ENCODE assay signal across 15 cellular contexts in genomic region chr11:33932721-33933120, GRCh38. TPM values are rescaled to one million over a fixed set of nuclear protein-coding genes. Genes with fewer than 3 reads are reported as not detected.
DNase-seq lines count a peak whose midpoint lies in the region; ATAC-seq and TF ChIP-seq lines count a peak whose summit lies in the region.
"Had no signal": no experiment of that assay in that cellular context is flagged by ENCODE, and none has a peak within 500 bp of the region (broad histone marks: within the 10 kb centered on the region; RNA-seq: fewer than 3 reads in every experiment).

No MANE protein-coding gene starts in this region.

- WGBS in endodermal cell (ENCODE audit: insufficient coverage in 1 of 2, insufficient read length in 1 of 2), 2 experiments: 91 to 96% methylated on average over 5 of the region's 5 CpGs

- H3K4me1 Mint-ChIP-seq in CD14-positive monocyte (peaks cover 79% of the 10 kb centered on the region), endodermal cell (peaks cover 25% of the 10 kb centered on the region), neural crest cell (peaks cover 25% of the 10 kb centered on the region)
- peaks cover 6% of the 10 kb centered on the region for H3K4me1 Mint-ChIP-seq in stimulated activated naive CD8-positive, alpha-beta T cell treated with anti-CD3 and anti-CD28 coated beads, Interleukin-15, amount 100 ng/mL, for 72 hours

- peaks cover 4 to 7% of the 10 kb centered on the region in 2 donors for H3K36me3 Mint-ChIP-seq in CD14-positive monocyte
- no peaks in the 10 kb centered on the region for H3K36me3 Mint-ChIP-seq in endodermal cell (ENCODE audit: low read depth)
- no peaks in the 10 kb centered on the region for H3K36me3 Mint-ChIP-seq in neural crest cell (ENCODE audit: low read depth)
- H3K36me3 Mint-ChIP-seq: IgD-negative memory B cell had no signal

- H3K4me3 Mint-ChIP-seq in CD14-positive monocyte (peak overlapping the region in 1 of 2 donors; percentile 15), endodermal cell (no peak overlapping the region), neural crest cell (no peak overlapping the region)
- H3K4me3 Mint-ChIP-seq in stimulated activated naive CD8-positive, alpha-beta T cell treated with anti-CD3 and anti-CD28 coated beads, Interleukin-15, amount 100 ng/mL, for 72 hours: no peak overlapping the region

- no peaks in the 10 kb centered on the region for H3K36me3 ChIP-seq in endodermal cell (ENCODE audit: control insufficient read depth, insufficient read depth, low read length)
- H3K36me3 ChIP-seq in lower lobe of right lung: no peaks in the 10 kb centered on the region

- no peak overlapping the region for H3K9ac ChIP-seq in endodermal cell (ENCODE audit: extremely low read depth, low read length, poor library complexity, severe bottlenecking)

- no peaks in the 10 kb centered on the region for H3K27me3 ChIP-seq in endodermal cell (ENCODE audit: control insufficient read depth, insufficient read depth, low read length, poor library complexity, severe bottlenecking)
- H3K27me3 ChIP-seq in lower lobe of right lung (ENCODE audit: low read depth): no peaks in the 10 kb centered on the region

- no peaks in the 10 kb centered on the region for H3K27me3 Mint-ChIP-seq in CD14-positive monocyte (ENCODE audit: low read depth in 3 of 3)
- H3K27me3 Mint-ChIP-seq in endodermal cell (ENCODE audit: insufficient read depth): no peaks in the 10 kb centered on the region
- peaks cover 3% of the 10 kb centered on the region for H3K27me3 Mint-ChIP-seq in neural crest cell (ENCODE audit: low read depth)
- H3K27me3 Mint-ChIP-seq in stimulated activated naive CD8-positive, alpha-beta T cell treated with anti-CD3 and anti-CD28 coated beads, Interleukin-15, amount 100 ng/mL, for 72 hours: peaks cover 18% of the 10 kb centered on the region
- H3K27me3 Mint-ChIP-seq: IgD-negative memory B cell had no signal

- intact Hi-C loops in CD14-positive monocyte (cut with micrococcal nuclease) (loop anchor here (5.0 to 10.0 kb wide), 3 partner anchors 35 to 58 kb away; partner anchors contain the start of gene LMO2 (in 1 of the 2)), lower lobe of right lung (cut with DNase I) (no loop called here)

- H3K4me1 ChIP-seq in endodermal cell (ENCODE audit: control insufficient read depth, insufficient read depth, low read length) (peaks cover 6% of the 10 kb centered on the region), lower lobe of right lung (peaks cover 74% of the 10 kb centered on the region)

- H3K27ac ChIP-seq in endodermal cell (ENCODE audit: low read depth, low read length): no peak overlapping the region
- no peak overlapping the region for H3K27ac ChIP-seq in lower lobe of right lung

- H3K27ac Mint-ChIP-seq in CD14-positive monocyte (peak overlapping the region; percentile 94 to 99 (median 98)), endodermal cell (no peak overlapping the region), neural crest cell (ENCODE audit: unreplicated experiment) (peak overlapping the region; percentile 28)
- no peak overlapping the region for H3K27ac Mint-ChIP-seq in stimulated activated naive CD8-positive, alpha-beta T cell treated with anti-CD3 and anti-CD28 coated beads, Interleukin-15, amount 100 ng/mL, for 72 hours
- H3K27ac Mint-ChIP-seq: IgD-negative memory B cell had no signal

- peaks cover 16% of the 10 kb centered on the region for H3K9me3 ChIP-seq in endodermal cell (ENCODE audit: control insufficient read depth, low read length)
- no peaks in the 10 kb centered on the region for H3K9me3 ChIP-seq in lower lobe of right lung

- H3K4me3 ChIP-seq in endodermal cell (ENCODE audit: low read length) (no peak overlapping the region), lower lobe of right lung (no peak overlapping the region)

- no peak for ATAC-seq in stimulated activated naive CD8-positive, alpha-beta T cell treated with anti-CD3 and anti-CD28 coated beads, Interleukin-15, amount 100 ng/mL, for 72 hours
- no peak for ATAC-seq in lower lobe of right lung

- H3K9me3 Mint-ChIP-seq in CD14-positive monocyte (peaks cover 0 to 11% (median 7%) of the 10 kb centered on the region in 7 donors), endodermal cell (peaks cover 13% of the 10 kb centered on the region), neural crest cell (peaks cover 4% of the 10 kb centered on the region)
- peaks cover 9 to 25% of the 10 kb centered on the region in 2 donors for H3K9me3 Mint-ChIP-seq in stimulated activated naive CD8-positive, alpha-beta T cell treated with anti-CD3 and anti-CD28 coated beads, Interleukin-15, amount 100 ng/mL, for 72 hours

- TF ChIP-seq CTCF in CD14-positive monocyte (IDR thresholded peaks at IDR 0.05) (no peak), endodermal cell (conservative IDR thresholded peaks at IDR 0.05) (no peak), neural crest cell (conservative IDR thresholded peaks at IDR 0.05) (no peak), lower lobe of right lung (IDR thresholded peaks at IDR 0.05) (no peak)

- no peak for DNase-seq in CD14-positive monocyte (ENCODE audit: low spot score)
- DNase-seq in Kasumi-1 (lab: John Stamatoyannopoulos, UW): peak; percentile 13 to 42
- peak; percentile 73 for DNase-seq in endodermal cell
- no peak for DNase-seq in neural crest cell (ENCODE audit: low read depth, low spot score)
- no peak for DNase-seq in SKM-1 treated with dmso at 0.1 percent for 144 hours (lab: John Stamatoyannopoulos, UW; ENCODE audit: unreplicated experiment)
- no peak for DNase-seq in stimulated activated naive CD8-positive, alpha-beta T cell treated with anti-CD3 and anti-CD28 coated beads, Interleukin-15, amount 100 ng/mL, for 72 hours
- DNase-seq in lower lobe of right lung: no peak
- DNase-seq: Calu3; NCI-H1436 treated with DMSO at 0.1 percent for 48 hours; NCI-H2029 treated with DMSO at 0.1 percent for 48 hours; NCI-H2171 treated with DMSO at 0.1 percent for 48 hours; NCI-H446 treated with DMSO at 0.1 percent for 48 hours; NK-92 treated with Interleukin-12 subunit alpha and Interleukin-12 subunit beta, amount 100 ng/mL, for 24 hours; SHP77 treated with DMSO at 0.1 percent for 48 hours had no signal

RNA-seq across cellular contexts. Expression of gene LMO2, which starts 40.8 kb away (rescaled TPM):
- 10 to 100 TPM; 48.8 to 75.8 TPM for polyA plus RNA-seq in CD14-positive monocyte
- total RNA-seq in endodermal cell (1 to 10 TPM; 1.1 to 1.2 TPM), neural crest cell (0.49 TPM in 1 of 2 replicates, not detected in the other), lower lobe of right lung (56.4 TPM)
- 5.7 TPM for polyA plus RNA-seq in endodermal cell (2013, experiment 1 of 2)
- 8.5 TPM for polyA plus RNA-seq in endodermal cell (2013, experiment 2 of 2)

Comparison
In these comparisons a context has a peak if more than half of its experiments do, and no peak if none do; other contexts are left out.
1. DNase-seq: peak in Kasumi-1 (2 of 2) and endodermal cell (single experiment); none in CD14-positive monocyte (single experiment), neural crest cell (single experiment), SKM-1 treated with dmso at 0.1 percent for 144 hours (single experiment), stimulated activated naive CD8-positive, alpha-beta T cell treated with anti-CD3 and anti-CD28 coated beads, Interleukin-15, amount 100 ng/mL, for 72 hours (0 of 2) and lower lobe of right lung (single experiment).
2. H3K27ac Mint-ChIP-seq: peak in CD14-positive monocyte (7 of 7) and neural crest cell (single experiment); none in endodermal cell (single experiment) and stimulated activated naive CD8-positive, alpha-beta T cell treated with anti-CD3 and anti-CD28 coated beads, Interleukin-15, amount 100 ng/mL, for 72 hours (0 of 2).
3. RNA of gene LMO2, which starts 40.8 kb away (total RNA-seq): 56.4 TPM in lower lobe of right lung (single experiment); 1.1 to 1.2 TPM in endodermal cell and 0.49 TPM in neural crest cell; every median in the first group is over 10 times any median in the second.